ENCODE assay signal across 22 cellular contexts in genomic region chr9:108245331-108245730, GRCh38.
DNase-seq lines count a peak whose midpoint lies in the region; ATAC-seq, FAIRE-seq and TF ChIP-seq lines count a peak whose summit lies in the region.
"Had no signal": no experiment of that assay in that cellular context is flagged by ENCODE, and none has a peak within 500 bp of the region (broad histone marks: within the 10 kb centered on the region; RNA-seq: fewer than 3 reads in every experiment).

No MANE protein-coding gene starts in this region.

- DNase-seq in A549 (ENCODE audit: low read depth in 1 of 2, low spot score in 1 of 2) (no peak), dorsolateral prefrontal cortex (no peak), medulla oblongata (ENCODE audit: extremely low spot score) (peak; percentile 46), neural progenitor cell (ENCODE audit: low spot score) (no peak), NCI-H82 (lab: John Stamatoyannopoulos, UW) (no peak)
- no peak for DNase-seq in activated T-helper 1 cell treated with anti-CD3 and anti-CD28 coated beads, Interleukin-12 subunit alpha, Interleukin-12 subunit beta, Interleukin-2, Interleukin-4 antibody, amounts not matched to agents 30 ng/mL and 10 ng/mL and 1 ng/mL, durations not matched to agents 14 hours and 24 hours and 36 hours (ENCODE audit: low spot score)
- DNase-seq: AML-193; CD4-positive, alpha-beta T cell; COR-L47; DMS153; DMS79 treated with DMSO at 0.1 percent for 48 hours; EL; HCEC 1CT; HFFc6 had no signal

- TF ChIP-seq CTCF in A549 (IDR thresholded peaks at IDR 0.05) (no peak), dorsolateral prefrontal cortex (IDR thresholded peaks at IDR 0.05 in 54 of 56, conservative IDR thresholded peaks at IDR 0.05 in 2 of 56; ENCODE audit: low read depth in 1 of 56, partially characterized antibody in 56 of 56) (no peak), neural progenitor cell (IDR thresholded peaks at IDR 0.05) (no peak)

- WGBS in A549 (ENCODE audit: missing lambda C conversion rate) = 47% methylated on average over 2 of the region's 2 CpGs

- no peak overlapping the region for H3K4me2 ChIP-seq in A549
- no peak overlapping the region for H3K4me2 ChIP-seq in neural progenitor cell

- no peaks in the 10 kb centered on the region for H3K9me3 ChIP-seq in A549
- no peaks in the 10 kb centered on the region for H3K9me3 ChIP-seq in neural progenitor cell (ENCODE audit: low read depth)

- H3K79me2 ChIP-seq in neural progenitor cell (ENCODE audit: low read depth) = no peaks in the 10 kb centered on the region

- H3K4me1 Mint-ChIP-seq in neural progenitor cell = peaks cover 7% of the 10 kb centered on the region
- H3K4me1 Mint-ChIP-seq in stimulated activated memory B cell treated with anti-CD40 and anti-IgM and Interleukin-4, amounts not matched to agents 10 μg/mL and 1 μg/mL and 100 μg/mL, for 72 hours = no peaks in the 10 kb centered on the region
- no peaks in the 10 kb centered on the region for H3K4me1 Mint-ChIP-seq in activated T-helper 1 cell treated with anti-CD3 and anti-CD28 coated beads, Interleukin-12 subunit alpha, Interleukin-12 subunit beta, Interleukin-2, Interleukin-4 antibody, amounts not matched to agents 30 ng/mL and 10 ng/mL and 1 ng/mL, durations not matched to agents 14 hours and 24 hours and 36 hours (ENCODE audit: low read depth)

- no peak overlapping the region for H3K9ac ChIP-seq in neural progenitor cell

- CTCF ChIA-PET in A549 (lab: Yijun Ruan, JAX) = no interaction called here

- no peaks in the 10 kb centered on the region for H3K9me3 Mint-ChIP-seq in neural progenitor cell
- H3K9me3 Mint-ChIP-seq in stimulated activated memory B cell treated with anti-CD40 and anti-IgM and Interleukin-4, amounts not matched to agents 10 μg/mL and 1 μg/mL and 100 μg/mL, for 72 hours = no peaks in the 10 kb centered on the region
- H3K9me3 Mint-ChIP-seq in activated T-helper 1 cell treated with anti-CD3 and anti-CD28 coated beads, Interleukin-12 subunit alpha, Interleukin-12 subunit beta, Interleukin-2, Interleukin-4 antibody, amounts not matched to agents 30 ng/mL and 10 ng/mL and 1 ng/mL, durations not matched to agents 14 hours and 24 hours and 36 hours = no peaks in the 10 kb centered on the region
- H3K9me3 Mint-ChIP-seq: CD4-positive, alpha-beta T cell; HFFc6 had no signal

- TF ChIP-seq EP300 in A549 (IDR thresholded peaks at IDR 0.05) = no peak

- H3K4me3 ChIP-seq in A549 (no peak overlapping the region), dorsolateral prefrontal cortex (no peak overlapping the region), neural progenitor cell (no peak overlapping the region)

- H3K27ac ChIP-seq in A549 (no peak overlapping the region), dorsolateral prefrontal cortex (peak overlapping the region in 49 of 59 donors; percentile 4 to 84 (median 58)), neural progenitor cell (no peak overlapping the region)
- H3K27ac ChIP-seq: 22Rv1 had no signal

- TF ChIP-seq POLR2A in A549 (IDR thresholded peaks at IDR 0.05; ENCODE audit: low read length) = no peak

- H3K4me1 ChIP-seq in A549 = no peaks in the 10 kb centered on the region
- H3K4me1 ChIP-seq in neural progenitor cell = peaks cover 12% of the 10 kb centered on the region

- H4K20me1 ChIP-seq in neural progenitor cell (ENCODE audit: low read depth) = no peaks in the 10 kb centered on the region

- H3K27me3 ChIP-seq in dorsolateral prefrontal cortex = no peaks in the 10 kb centered on the region
- H3K27me3 ChIP-seq in neural progenitor cell = no peaks in the 10 kb centered on the region

- H3K27ac Mint-ChIP-seq in neural progenitor cell = no peak overlapping the region
- no peak overlapping the region for H3K27ac Mint-ChIP-seq in stimulated activated memory B cell treated with anti-CD40 and anti-IgM and Interleukin-4, amounts not matched to agents 10 μg/mL and 1 μg/mL and 100 μg/mL, for 72 hours
- H3K27ac Mint-ChIP-seq in activated T-helper 1 cell treated with anti-CD3 and anti-CD28 coated beads, Interleukin-12 subunit alpha, Interleukin-12 subunit beta, Interleukin-2, Interleukin-4 antibody, amounts not matched to agents 30 ng/mL and 10 ng/mL and 1 ng/mL, durations not matched to agents 14 hours and 24 hours and 36 hours = no peak overlapping the region
- H3K27ac Mint-ChIP-seq: CD4-positive, alpha-beta T cell; HFFc6 had no signal

- no peak for FAIRE-seq in A549 (lab: Jason Lieb, UNC)
- FAIRE-seq: D721Med, G401.6, GM12892, HepG2, HTR-8/SVneo had no signal

- ATAC-seq in A549 (no peak), GM18520 (IDR thresholded peaks at IDR 0.05; ENCODE audit: unreplicated experiment) (no peak)
- ATAC-seq in stimulated activated memory B cell treated with anti-CD40 and anti-IgM and Interleukin-4, amounts not matched to agents 10 μg/mL and 1 μg/mL and 100 μg/mL, for 72 hours = no peak
- ATAC-seq: HepG2 had no signal

- no peaks in the 10 kb centered on the region for H3F3A ChIP-seq in neural progenitor cell (ENCODE audit: low read depth)

- H3K27me3 Mint-ChIP-seq in neural progenitor cell (ENCODE audit: insufficient read depth, low read depth) = no peaks in the 10 kb centered on the region
- no peaks in the 10 kb centered on the region for H3K27me3 Mint-ChIP-seq in stimulated activated memory B cell treated with anti-CD40 and anti-IgM and Interleukin-4, amounts not matched to agents 10 μg/mL and 1 μg/mL and 100 μg/mL, for 72 hours
- H3K27me3 Mint-ChIP-seq in activated T-helper 1 cell treated with anti-CD3 and anti-CD28 coated beads, Interleukin-12 subunit alpha, Interleukin-12 subunit beta, Interleukin-2, Interleukin-4 antibody, amounts not matched to agents 30 ng/mL and 10 ng/mL and 1 ng/mL, durations not matched to agents 14 hours and 24 hours and 36 hours (ENCODE audit: insufficient read depth) = no peaks in the 10 kb centered on the region
- H3K27me3 Mint-ChIP-seq: CD4-positive, alpha-beta T cell had no signal

- POLR2A ChIA-PET in A549 (lab: Yijun Ruan, JAX) = no interaction called here

- H3K4me3 Mint-ChIP-seq in neural progenitor cell = no peak overlapping the region
- no peak overlapping the region for H3K4me3 Mint-ChIP-seq in stimulated activated memory B cell treated with anti-CD40 and anti-IgM and Interleukin-4, amounts not matched to agents 10 μg/mL and 1 μg/mL and 100 μg/mL, for 72 hours
- no peak overlapping the region for H3K4me3 Mint-ChIP-seq in activated T-helper 1 cell treated with anti-CD3 and anti-CD28 coated beads, Interleukin-12 subunit alpha, Interleukin-12 subunit beta, Interleukin-2, Interleukin-4 antibody, amounts not matched to agents 30 ng/mL and 10 ng/mL and 1 ng/mL, durations not matched to agents 14 hours and 24 hours and 36 hours
- H3K4me3 Mint-ChIP-seq: CD4-positive, alpha-beta T cell; HFFc6 had no signal

- no peaks in the 10 kb centered on the region for H3K36me3 Mint-ChIP-seq in neural progenitor cell
- H3K36me3 Mint-ChIP-seq in stimulated activated memory B cell treated with anti-CD40 and anti-IgM and Interleukin-4, amounts not matched to agents 10 μg/mL and 1 μg/mL and 100 μg/mL, for 72 hours = no peaks in the 10 kb centered on the region
- H3K36me3 Mint-ChIP-seq in activated T-helper 1 cell treated with anti-CD3 and anti-CD28 coated beads, Interleukin-12 subunit alpha, Interleukin-12 subunit beta, Interleukin-2, Interleukin-4 antibody, amounts not matched to agents 30 ng/mL and 10 ng/mL and 1 ng/mL, durations not matched to agents 14 hours and 24 hours and 36 hours (ENCODE audit: low read depth) = no peaks in the 10 kb centered on the region

- intact Hi-C loops in dorsolateral prefrontal cortex (cut with DNase I) = no loop called here
- intact Hi-C loops in activated T-helper 1 cell treated with anti-CD3 and anti-CD28 coated beads, Interleukin-12 subunit alpha, Interleukin-12 subunit beta, Interleukin-2, Interleukin-4 antibody, amounts not matched to agents 30 ng/mL and 10 ng/mL and 1 ng/mL, durations not matched to agents 14 hours and 24 hours and 36 hours (cut with micrococcal nuclease) = no loop called here

- peak overlapping the region; percentile 59 for H2AFZ ChIP-seq in neural progenitor cell (replicated peaks)

- no peaks in the 10 kb centered on the region for H3K36me3 ChIP-seq in neural progenitor cell

- TF ChIP-seq RAD21 in A549 (conservative IDR thresholded peaks at IDR 0.05 in 1 of 2, IDR thresholded peaks at IDR 0.05 in 1 of 2) = no peak

TF ChIP-seq in A549, 52 proteins besides CTCF, POLR2A, EP300 and RAD21:
- TF ChIP-seq RCOR1 (IDR thresholded peaks at IDR 0.05; ENCODE audit: low read depth, low read length) = no peak
- peak; percentile 41 for TF ChIP-seq MAFK (IDR thresholded peaks at IDR 0.05; ENCODE audit: partially characterized antibody)
- TF ChIP-seq KDM5A (IDR thresholded peaks at IDR 0.05) = no peak
TF ChIP-seq in A549: peak in this region for 1.

Comparison
In these comparisons a context has a peak if more than half of its experiments do, and no peak if none do; other contexts are left out.
1. H3K27ac ChIP-seq: peak in dorsolateral prefrontal cortex (49 of 59); none in A549 (0 of 2) and neural progenitor cell (single experiment).